18 cellular contexts compared by ENCODE assay signal in the genomic region with DNA sequence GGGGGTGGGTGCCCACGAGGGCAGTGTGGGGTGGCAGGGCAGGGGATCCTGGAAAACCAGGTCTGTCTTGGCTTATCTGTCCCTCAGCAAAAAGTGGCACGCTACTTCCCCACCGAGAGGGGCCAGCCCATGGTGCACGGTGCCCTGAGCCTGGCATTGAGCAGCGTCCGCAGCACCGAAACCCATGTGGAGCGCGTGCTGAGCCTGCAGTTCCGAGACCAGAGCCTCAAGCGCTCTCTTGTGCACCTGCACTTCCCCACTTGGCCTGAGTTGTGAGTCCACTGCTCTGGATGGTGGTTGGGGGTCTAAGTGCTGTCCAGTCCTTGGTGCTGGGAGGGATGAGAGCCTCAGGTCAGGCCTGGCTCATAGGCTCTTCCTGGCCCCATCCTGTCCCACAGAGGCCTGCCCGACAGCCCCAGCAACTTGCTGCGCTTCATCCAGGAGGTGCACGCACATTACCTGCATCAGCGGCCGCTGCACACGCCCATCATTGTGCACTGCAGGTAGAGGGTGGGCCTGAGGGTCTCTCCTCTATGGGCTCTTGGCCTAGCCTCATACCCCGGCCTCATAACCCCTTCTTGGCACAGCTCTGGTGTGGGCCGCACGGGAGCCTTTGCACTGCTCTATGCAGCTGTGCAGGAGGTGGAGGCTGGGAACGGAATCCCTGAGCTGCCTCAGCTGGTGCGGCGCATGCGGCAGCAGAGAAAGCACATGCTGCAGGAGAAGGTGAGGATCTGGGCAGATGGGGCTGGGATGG. TPM values are rescaled to one million over a fixed set of nuclear protein-coding genes. Genes with fewer than 3 reads are reported as not detected.
DNase-seq lines count a peak whose midpoint lies in the region; ATAC-seq, FAIRE-seq and TF ChIP-seq lines count a peak whose summit lies in the region.
"Had no signal": no experiment of that assay in that cellular context is flagged by ENCODE, and none has a peak within 500 bp of the region (broad histone marks: within the 10 kb centered on the region; RNA-seq: fewer than 3 reads in every experiment).

No MANE protein-coding gene starts in this region.

- no peak for DNase-seq in activated naive CD8-positive, alpha-beta T cell treated with anti-CD3 and anti-CD28 coated beads, Interleukin-2, amount 50 U/mL, for 24 hours
- DNase-seq in activated naive CD8-positive, alpha-beta T cell treated with anti-CD3 and anti-CD28 coated beads for 36 hours = no peak
- no peak for DNase-seq in GM12878 (ENCODE audit: low read depth, low spot score)
- no peak for DNase-seq in substantia nigra (lab: John Stamatoyannopoulos, UW)
- DNase-seq in NCI-H1694 (lab: John Stamatoyannopoulos, UW) = no peak
- DNase-seq in activated naive CD4-positive, alpha-beta T cell (lab: John Stamatoyannopoulos, UW) = no peak
- no peak for DNase-seq in GOT3 (lab: John Stamatoyannopoulos, UW)
- DNase-seq: C1 segment of cervical spinal cord, DND-41, H9, KBM-7, NCI-H1417 treated with DMSO at 0.1 percent for 48 hours, NCI-H2029 treated with DMSO at 0.1 percent for 48 hours, NCI-H524, PC-9 had no signal

- H3K4me2 ChIP-seq in GM12878 (ENCODE audit: control insufficient read depth, insufficient read depth) = no peak overlapping the region
- H3K4me2 ChIP-seq: PC-9 had no signal

- no peak for ATAC-seq in activated naive CD8-positive, alpha-beta T cell treated with anti-CD3 and anti-CD28 coated beads, Interleukin-2, amount 50 U/mL, for 24 hours
- no peak for ATAC-seq in GM12878

- in situ Hi-C loops in GM12878 (cut with MboI) = no loop called here

- intact Hi-C loops in GM12878 (cut with micrococcal nuclease; ENCODE audit: unreplicated experiment) = no loop called here

- no peaks in the 10 kb centered on the region for H3K79me2 ChIP-seq in GM12878 (ENCODE audit: control insufficient read depth, insufficient read depth, low read length)

- no peaks in the 10 kb centered on the region; the same call in 1 of the 2 replicates for H4K20me1 ChIP-seq in GM12878 (ENCODE audit: control insufficient read depth, insufficient read depth)

- no peak overlapping the region for H3K4me3 ChIP-seq in GM12878
- H3K4me3 ChIP-seq: PC-9 had no signal

- H3K27ac ChIP-seq in GM12878 (ENCODE audit: control insufficient read depth, insufficient read depth) (no peak overlapping the region), layer of hippocampus (ENCODE audit: low read depth, low read length) (peak overlapping the region; percentile 72), substantia nigra (ENCODE audit: low read depth, low read length, poor library complexity, severe bottlenecking) (peak overlapping the region; percentile 74)
- H3K27ac ChIP-seq: PC-9 had no signal

- POLR2A ChIA-PET in GM12878 (lab: Charles Lee) = no interaction called here

- H3K27me3 ChIP-seq in GM12878 (replicated peaks in 1 of 2; ENCODE audit: control insufficient read depth in 2 of 2, insufficient read depth in 2 of 2, low read length in 1 of 2) (no peaks in the 10 kb centered on the region), layer of hippocampus (ENCODE audit: control insufficient read depth, insufficient read depth, low read length) (no peaks in the 10 kb centered on the region)

- no peak overlapping the region for H2AFZ ChIP-seq in GM12878 (ENCODE audit: control insufficient read depth, low read depth, low read length)
- H2AFZ ChIP-seq: PC-9 had no signal

- WGBS in GM12878 (ENCODE audit: insufficient coverage, insufficient replicate concordance, low lambda C conversion rate, missing lambda C conversion rate) = 95% methylated on average over 24 of the region's 24 CpGs

- H3K9me3 Mint-ChIP-seq in activated naive CD8-positive, alpha-beta T cell treated with anti-CD3 and anti-CD28 coated beads, Interleukin-2, amount 50 U/mL, for 24 hours = no peaks in the 10 kb centered on the region
- H3K9me3 Mint-ChIP-seq in activated naive CD8-positive, alpha-beta T cell treated with anti-CD3 and anti-CD28 coated beads for 36 hours = no peaks in the 10 kb centered on the region

- no peak for TF ChIP-seq EP300 in GM12878 (IDR thresholded peaks at IDR 0.05; ENCODE audit: borderline replicate concordance in 1 of 2, control insufficient read depth in 1 of 2, low read depth in 2 of 2, low read length in 2 of 2)

- CTCF ChIA-PET in GM12878 (lab: Yijun Ruan, JAX) = interaction anchor here (2.3 kb wide), 1 partner anchor 10 kb away, joined by 7 read pairs; no protein-coding TSS in a partner anchor

- BruUV-seq in GM12878 (replicated peaks; lab: Mats Ljungman, UMichigan) = TSS peak; percentile 30

- H3K9me3 ChIP-seq in GM12878 (replicated peaks; ENCODE audit: control insufficient read depth, insufficient read depth, low read length) = no peaks in the 10 kb centered on the region

- H3K27me3 Mint-ChIP-seq in activated naive CD8-positive, alpha-beta T cell treated with anti-CD3 and anti-CD28 coated beads, Interleukin-2, amount 50 U/mL, for 24 hours = no peaks in the 10 kb centered on the region
- no peaks in the 10 kb centered on the region for H3K27me3 Mint-ChIP-seq in activated naive CD8-positive, alpha-beta T cell treated with anti-CD3 and anti-CD28 coated beads for 36 hours

- peaks cover 13% of the 10 kb centered on the region for H3K36me3 Mint-ChIP-seq in activated naive CD8-positive, alpha-beta T cell treated with anti-CD3 and anti-CD28 coated beads, Interleukin-2, amount 50 U/mL, for 24 hours (ENCODE audit: low read depth)
- peaks cover 10% of the 10 kb centered on the region for H3K36me3 Mint-ChIP-seq in activated naive CD8-positive, alpha-beta T cell treated with anti-CD3 and anti-CD28 coated beads for 36 hours

- H3K9ac ChIP-seq in GM12878 (ENCODE audit: control insufficient read depth, insufficient read depth, low read length) = no peak overlapping the region

- SMC1A ChIA-PET in GM12878 (lab: Charles Lee; ENCODE audit: uncharacterized antibody, unreplicated experiment) = no interaction called here

- no peak for FAIRE-seq in GM12878 (lab: Jason Lieb, UNC)
- FAIRE-seq: G401.6, GM12892 had no signal

- no peak for TF ChIP-seq RAD21 in GM12878 (IDR thresholded peaks at IDR 0.05; ENCODE audit: insufficient read depth, low read depth, low read length)

- RAD21 ChIA-PET in GM12878 (lab: Charles Lee; ENCODE audit: unreplicated experiment) = no interaction called here

- H3K27ac Mint-ChIP-seq in activated naive CD8-positive, alpha-beta T cell treated with anti-CD3 and anti-CD28 coated beads, Interleukin-2, amount 50 U/mL, for 24 hours = peak overlapping the region; percentile 60
- no peak overlapping the region for H3K27ac Mint-ChIP-seq in activated naive CD8-positive, alpha-beta T cell treated with anti-CD3 and anti-CD28 coated beads for 36 hours

- H3K4me1 Mint-ChIP-seq in activated naive CD8-positive, alpha-beta T cell treated with anti-CD3 and anti-CD28 coated beads, Interleukin-2, amount 50 U/mL, for 24 hours = peaks cover 3% of the 10 kb centered on the region
- H3K4me1 Mint-ChIP-seq in activated naive CD8-positive, alpha-beta T cell treated with anti-CD3 and anti-CD28 coated beads for 36 hours = peaks cover 2% of the 10 kb centered on the region

- TF ChIP-seq CTCF in GM12878 (IDR thresholded peaks at IDR 0.05 in 2 of 3, conservative IDR thresholded peaks at IDR 0.05 in 1 of 3; ENCODE audit: control insufficient read depth in 2 of 3, extremely low read depth in 1 of 3, insufficient read depth in 1 of 3, low read depth in 3 of 3, low read length in 3 of 3) = no peak

- peak; percentile 24; the same call in 1 of the 2 replicates for TF ChIP-seq POLR2A in GM12878 (IDR thresholded peaks at IDR 0.05; ENCODE audit: low read depth, low read length)

- peaks cover 19 to 66% of the 10 kb centered on the region in 2 experiments for H3K36me3 ChIP-seq in GM12878 (ENCODE audit: control insufficient read depth in 2 of 2, insufficient read depth in 2 of 2, low read length in 1 of 2)

- H3K4me1 ChIP-seq in GM12878 (ENCODE audit: control insufficient read depth, insufficient read depth, low read length) = no peaks in the 10 kb centered on the region

- H3K4me3 Mint-ChIP-seq in activated naive CD8-positive, alpha-beta T cell treated with anti-CD3 and anti-CD28 coated beads, Interleukin-2, amount 50 U/mL, for 24 hours = no peak overlapping the region
- H3K4me3 Mint-ChIP-seq in activated naive CD8-positive, alpha-beta T cell treated with anti-CD3 and anti-CD28 coated beads for 36 hours = no peak overlapping the region
- H3K4me3 Mint-ChIP-seq: H9 had no signal

TF ChIP-seq in GM12878, 131 proteins besides CTCF, POLR2A, EP300 and RAD21 (continues in another document):
- no peak for TF ChIP-seq ZZZ3 (IDR thresholded peaks at IDR 0.05; ENCODE audit: control insufficient read depth, insufficient read length, low read depth)
- TF ChIP-seq SUPT20H (IDR thresholded peaks at IDR 0.05; ENCODE audit: borderline replicate concordance, control insufficient read depth, low read depth, low read length) = no peak
- TF ChIP-seq POLR2AphosphoS5 (IDR thresholded peaks at IDR 0.05; ENCODE audit: low read length) = no peak; the same call in 1 of the 2 replicates
- no peak for TF ChIP-seq SIN3A (IDR thresholded peaks at IDR 0.05; ENCODE audit: low read depth, low read length)
- TF ChIP-seq STAT1 (conservative IDR thresholded peaks at IDR 0.05) = no peak
- TF ChIP-seq, protein P1, sequence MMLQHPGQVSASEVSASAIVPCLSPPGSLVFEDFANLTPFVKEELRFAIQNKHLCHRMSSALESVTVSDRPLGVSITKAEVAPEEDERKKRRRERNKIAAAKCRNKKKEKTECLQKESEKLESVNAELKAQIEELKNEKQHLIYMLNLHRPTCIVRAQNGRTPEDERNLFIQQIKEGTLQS (IDR thresholded peaks at IDR 0.05; ENCODE audit: borderline replicate concordance, extremely low read depth, low read depth, low read length) = no peak

RNA-seq across cellular contexts. Expression of a gene that starts 31.1 kb away (rescaled TPM):
- 10 to 100 TPM; 25.9 to 30.3 TPM for total RNA-seq in activated naive CD8-positive, alpha-beta T cell treated with anti-CD3 and anti-CD28 coated beads for 36 hours
- 22.8 and 24.2 TPM in 2 replicates for total RNA-seq in GM12878 (2013; cell fraction: nucleolus; rRNA removed)
- total RNA-seq in GM12878 (2014; rRNA removed) (4.1 and 4.4 TPM in 2 replicates), GM12878 (2014; rRNA removed; fragmentation: Illumina TruSeq; extraction: Trizol) (3.7 and 4.2 TPM in 2 replicates), GM12878 (2021) (25.4 and 28.6 TPM in 2 replicates)
- 7.1 TPM for polyA plus RNA-seq in GM12878 (2011; ENCODE audit: low read depth)
- polyA plus RNA-seq in GM12878 (2011; rRNA removed) (0.46 and 0.92 TPM in 2 replicates), GM12878 (2014; fragmentation: Illumina TruSeq; extraction: Trizol) (2.0 and 4.8 TPM in 2 replicates), GM12878 (2014; fragmentation: Nextera tagmentation; extraction: Ambion mirVana) (under 1 TPM; 0.44 to 0.68 TPM), GM12878 (2014; rRNA removed) (6.9 and 11.9 TPM in 2 replicates), GM12878 (2016; fragmentation: Nextera tagmentation; extraction: Ambion mirVana) (10 to 100 TPM in 1 of 2 experiments, 1 to 10 TPM in 1; 9.8 to 10.5 TPM)
- polyA plus RNA-seq in GM12878 (2011; cell fraction: cytosol; rRNA removed) = 1.1 and 1.2 TPM in 2 replicates
- polyA plus RNA-seq in GM12878 (2011; cell fraction: nucleus; rRNA removed) = 14.9 and 23.1 TPM in 2 replicates
- polyA plus RNA-seq in GM12878 (2012) = 18.7 and 19.9 TPM in 2 replicates
- 3.5 and 9.7 TPM in 2 replicates for polyA minus RNA-seq in GM12878 (2011; rRNA and poly(A)+ RNA removed)
- polyA minus RNA-seq in GM12878 (2011; cell fraction: cytosol; rRNA and poly(A)+ RNA removed) = 5.1 and 5.3 TPM in 2 replicates
- 12.0 and 20.6 TPM in 2 replicates for polyA minus RNA-seq in GM12878 (2011; cell fraction: nucleus; rRNA and poly(A)+ RNA removed)
